ENCODE assay signal across 1 cellular context in the genomic region with DNA sequence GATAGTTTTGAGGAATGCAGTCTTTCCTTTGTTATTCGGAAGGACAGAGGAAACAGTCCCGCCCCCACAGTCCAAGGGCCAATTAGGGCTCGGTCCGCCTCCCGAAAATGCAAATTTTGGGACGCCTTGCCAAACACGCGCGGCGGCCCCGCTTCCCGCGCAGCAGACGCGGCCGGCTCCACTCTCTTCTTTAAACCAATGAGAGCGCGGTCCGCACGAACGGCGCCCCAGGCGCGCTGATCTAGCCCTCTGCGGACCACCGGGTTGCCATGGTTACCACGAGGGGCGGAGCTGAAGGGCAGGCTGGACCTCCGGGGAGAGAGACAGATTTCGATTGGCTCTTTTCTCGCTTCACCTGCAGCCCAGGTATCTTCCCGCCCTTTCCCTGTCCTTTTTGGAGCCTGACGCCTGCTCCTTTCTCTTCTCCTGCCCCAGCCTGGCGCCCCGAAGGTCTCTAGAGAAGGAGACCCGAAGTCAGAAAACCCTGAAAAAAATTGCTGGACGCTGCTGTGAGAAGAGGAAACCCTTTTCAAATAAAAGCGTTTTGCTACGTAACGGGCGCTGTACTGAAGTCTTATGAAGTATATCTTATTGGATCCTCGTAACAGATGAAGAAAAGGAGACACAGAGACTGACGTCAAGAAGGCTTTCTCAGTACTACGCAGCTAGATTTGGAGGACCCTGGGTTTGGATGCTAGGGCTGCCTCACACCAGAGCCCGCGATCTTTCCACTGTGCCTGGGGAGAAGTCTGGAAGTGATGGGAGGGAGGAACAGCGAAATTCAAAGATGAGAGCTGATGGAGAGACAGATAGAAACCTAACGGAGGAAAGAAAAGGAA.
A peak's percentile ranks its signal among the peaks of the same experiment; 100 is the strongest.
TF ChIP-seq lines count a peak whose summit lies in the region.

No MANE protein-coding gene starts in this region.

TF ChIP-seq in HepG2, 621 proteins besides CTCF, POLR2A, EP300 and RAD21:
- TF ChIP-seq TGIF2 (CRISPR knock-in tag; IDR thresholded peaks at IDR 0.05) (no peak), HNRNPLL (IDR thresholded peaks at IDR 0.05; ENCODE audit: low read depth, low read length, poor library complexity, severe bottlenecking) (peak; percentile 42), KLF16 (CRISPR knock-in tag; IDR thresholded peaks at IDR 0.05) (no peak), ZNF317 (CRISPR knock-in tag; IDR thresholded peaks at IDR 0.05) (no peak), SALL2 (CRISPR knock-in tag; IDR thresholded peaks at IDR 0.05) (no peak), RFX1 (IDR thresholded peaks at IDR 0.05) (peak; percentile 52), IKZF1 (IDR thresholded peaks at IDR 0.05) (no peak), ZNF652 (CRISPR knock-in tag; IDR thresholded peaks at IDR 0.05; ENCODE audit: borderline replicate concordance, low read depth) (no peak), ZNF350 (CRISPR knock-in tag; IDR thresholded peaks at IDR 0.05; ENCODE audit: borderline replicate concordance, low read depth) (no peak), SAFB2 (CRISPR knock-in tag; IDR thresholded peaks at IDR 0.05; ENCODE audit: borderline replicate concordance, low read depth) (no peak), ELF4 (CRISPR knock-in tag; IDR thresholded peaks at IDR 0.05; ENCODE audit: borderline replicate concordance) (no peak), ZSCAN25 (CRISPR knock-in tag; IDR thresholded peaks at IDR 0.05) (no peak), NCOA2 (CRISPR knock-in tag; IDR thresholded peaks at IDR 0.05) (no peak), ZKSCAN1 (IDR thresholded peaks at IDR 0.05; ENCODE audit: low read length) (no peak), RFX3 (CRISPR knock-in tag; IDR thresholded peaks at IDR 0.05) (0 out of 2 replicates have a peak, but pooled peaks have one; percentile 20), DMAP1 (CRISPR knock-in tag; IDR thresholded peaks at IDR 0.05) (no peak)
- TF ChIP-seq, protein P1, sequence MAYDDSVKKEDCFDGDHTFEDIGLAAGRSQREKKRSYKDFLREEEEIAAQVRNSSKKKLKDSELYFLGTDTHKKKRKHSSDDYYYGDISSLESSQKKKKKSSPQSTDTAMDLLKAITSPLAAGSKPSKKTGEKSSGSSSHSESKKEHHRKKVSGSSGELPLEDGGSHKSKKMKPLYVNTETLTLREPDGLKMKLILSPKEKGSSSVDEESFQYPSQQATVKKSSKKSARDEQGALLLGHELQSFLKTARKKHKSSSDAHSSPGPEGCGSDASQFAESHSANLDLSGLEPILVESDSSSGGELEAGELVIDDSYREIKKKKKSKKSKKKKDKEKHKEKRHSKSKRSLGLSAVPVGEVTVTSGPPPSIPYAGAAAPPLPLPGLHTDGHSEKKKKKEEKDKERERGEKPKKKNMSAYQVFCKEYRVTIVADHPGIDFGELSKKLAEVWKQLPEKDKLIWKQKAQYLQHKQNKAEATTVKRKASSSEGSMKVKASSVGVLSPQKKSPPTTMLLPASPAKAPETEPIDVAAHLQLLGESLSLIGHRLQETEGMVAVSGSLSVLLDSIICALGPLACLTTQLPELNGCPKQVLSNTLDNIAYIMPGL (CRISPR knock-in tag; IDR thresholded peaks at IDR 0.05; ENCODE audit: borderline replicate concordance in 1 of 2, low read depth in 1 of 2) = no peak
- TF ChIP-seq, protein P2, sequence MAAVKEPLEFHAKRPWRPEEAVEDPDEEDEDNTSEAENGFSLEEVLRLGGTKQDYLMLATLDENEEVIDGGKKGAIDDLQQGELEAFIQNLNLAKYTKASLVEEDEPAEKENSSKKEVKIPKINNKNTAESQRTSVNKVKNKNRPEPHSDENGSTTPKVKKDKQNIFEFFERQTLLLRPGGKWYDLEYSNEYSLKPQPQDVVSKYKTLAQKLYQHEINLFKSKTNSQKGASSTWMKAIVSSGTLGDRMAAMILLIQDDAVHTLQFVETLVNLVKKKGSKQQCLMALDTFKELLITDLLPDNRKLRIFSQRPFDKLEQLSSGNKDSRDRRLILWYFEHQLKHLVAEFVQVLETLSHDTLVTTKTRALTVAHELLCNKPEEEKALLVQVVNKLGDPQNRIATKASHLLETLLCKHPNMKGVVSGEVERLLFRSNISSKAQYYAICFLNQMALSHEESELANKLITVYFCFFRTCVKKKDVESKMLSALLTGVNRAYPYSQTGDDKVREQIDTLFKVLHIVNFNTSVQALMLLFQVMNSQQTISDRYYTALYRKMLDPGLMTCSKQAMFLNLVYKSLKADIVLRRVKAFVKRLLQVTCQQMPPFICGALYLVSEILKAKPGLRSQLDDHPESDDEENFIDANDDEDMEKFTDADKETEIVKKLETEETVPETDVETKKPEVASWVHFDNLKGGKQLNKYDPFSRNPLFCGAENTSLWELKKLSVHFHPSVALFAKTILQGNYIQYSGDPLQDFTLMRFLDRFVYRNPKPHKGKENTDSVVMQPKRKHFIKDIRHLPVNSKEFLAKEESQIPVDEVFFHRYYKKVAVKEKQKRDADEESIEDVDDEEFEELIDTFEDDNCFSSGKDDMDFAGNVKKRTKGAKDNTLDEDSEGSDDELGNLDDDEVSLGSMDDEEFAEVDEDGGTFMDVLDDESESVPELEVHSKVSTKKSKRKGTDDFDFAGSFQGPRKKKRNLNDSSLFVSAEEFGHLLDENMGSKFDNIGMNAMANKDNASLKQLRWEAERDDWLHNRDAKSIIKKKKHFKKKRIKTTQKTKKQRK (IDR thresholded peaks at IDR 0.05; ENCODE audit: low read length) = no peak
- TF ChIP-seq, protein P3, sequence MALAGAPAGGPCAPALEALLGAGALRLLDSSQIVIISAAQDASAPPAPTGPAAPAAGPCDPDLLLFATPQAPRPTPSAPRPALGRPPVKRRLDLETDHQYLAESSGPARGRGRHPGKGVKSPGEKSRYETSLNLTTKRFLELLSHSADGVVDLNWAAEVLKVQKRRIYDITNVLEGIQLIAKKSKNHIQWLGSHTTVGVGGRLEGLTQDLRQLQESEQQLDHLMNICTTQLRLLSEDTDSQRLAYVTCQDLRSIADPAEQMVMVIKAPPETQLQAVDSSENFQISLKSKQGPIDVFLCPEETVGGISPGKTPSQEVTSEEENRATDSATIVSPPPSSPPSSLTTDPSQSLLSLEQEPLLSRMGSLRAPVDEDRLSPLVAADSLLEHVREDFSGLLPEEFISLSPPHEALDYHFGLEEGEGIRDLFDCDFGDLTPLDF (CRISPR knock-in tag; IDR thresholded peaks at IDR 0.05) = no peak
- TF ChIP-seq, protein P4, sequence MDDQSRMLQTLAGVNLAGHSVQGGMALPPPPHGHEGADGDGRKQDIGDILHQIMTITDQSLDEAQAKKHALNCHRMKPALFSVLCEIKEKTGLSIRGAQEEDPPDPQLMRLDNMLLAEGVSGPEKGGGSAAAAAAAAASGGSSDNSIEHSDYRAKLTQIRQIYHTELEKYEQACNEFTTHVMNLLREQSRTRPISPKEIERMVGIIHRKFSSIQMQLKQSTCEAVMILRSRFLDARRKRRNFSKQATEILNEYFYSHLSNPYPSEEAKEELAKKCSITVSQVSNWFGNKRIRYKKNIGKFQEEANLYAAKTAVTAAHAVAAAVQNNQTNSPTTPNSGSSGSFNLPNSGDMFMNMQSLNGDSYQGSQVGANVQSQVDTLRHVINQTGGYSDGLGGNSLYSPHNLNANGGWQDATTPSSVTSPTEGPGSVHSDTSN (CRISPR knock-in tag; IDR thresholded peaks at IDR 0.05; ENCODE audit: borderline replicate concordance) = no peak
- TF ChIP-seq, protein P5, sequence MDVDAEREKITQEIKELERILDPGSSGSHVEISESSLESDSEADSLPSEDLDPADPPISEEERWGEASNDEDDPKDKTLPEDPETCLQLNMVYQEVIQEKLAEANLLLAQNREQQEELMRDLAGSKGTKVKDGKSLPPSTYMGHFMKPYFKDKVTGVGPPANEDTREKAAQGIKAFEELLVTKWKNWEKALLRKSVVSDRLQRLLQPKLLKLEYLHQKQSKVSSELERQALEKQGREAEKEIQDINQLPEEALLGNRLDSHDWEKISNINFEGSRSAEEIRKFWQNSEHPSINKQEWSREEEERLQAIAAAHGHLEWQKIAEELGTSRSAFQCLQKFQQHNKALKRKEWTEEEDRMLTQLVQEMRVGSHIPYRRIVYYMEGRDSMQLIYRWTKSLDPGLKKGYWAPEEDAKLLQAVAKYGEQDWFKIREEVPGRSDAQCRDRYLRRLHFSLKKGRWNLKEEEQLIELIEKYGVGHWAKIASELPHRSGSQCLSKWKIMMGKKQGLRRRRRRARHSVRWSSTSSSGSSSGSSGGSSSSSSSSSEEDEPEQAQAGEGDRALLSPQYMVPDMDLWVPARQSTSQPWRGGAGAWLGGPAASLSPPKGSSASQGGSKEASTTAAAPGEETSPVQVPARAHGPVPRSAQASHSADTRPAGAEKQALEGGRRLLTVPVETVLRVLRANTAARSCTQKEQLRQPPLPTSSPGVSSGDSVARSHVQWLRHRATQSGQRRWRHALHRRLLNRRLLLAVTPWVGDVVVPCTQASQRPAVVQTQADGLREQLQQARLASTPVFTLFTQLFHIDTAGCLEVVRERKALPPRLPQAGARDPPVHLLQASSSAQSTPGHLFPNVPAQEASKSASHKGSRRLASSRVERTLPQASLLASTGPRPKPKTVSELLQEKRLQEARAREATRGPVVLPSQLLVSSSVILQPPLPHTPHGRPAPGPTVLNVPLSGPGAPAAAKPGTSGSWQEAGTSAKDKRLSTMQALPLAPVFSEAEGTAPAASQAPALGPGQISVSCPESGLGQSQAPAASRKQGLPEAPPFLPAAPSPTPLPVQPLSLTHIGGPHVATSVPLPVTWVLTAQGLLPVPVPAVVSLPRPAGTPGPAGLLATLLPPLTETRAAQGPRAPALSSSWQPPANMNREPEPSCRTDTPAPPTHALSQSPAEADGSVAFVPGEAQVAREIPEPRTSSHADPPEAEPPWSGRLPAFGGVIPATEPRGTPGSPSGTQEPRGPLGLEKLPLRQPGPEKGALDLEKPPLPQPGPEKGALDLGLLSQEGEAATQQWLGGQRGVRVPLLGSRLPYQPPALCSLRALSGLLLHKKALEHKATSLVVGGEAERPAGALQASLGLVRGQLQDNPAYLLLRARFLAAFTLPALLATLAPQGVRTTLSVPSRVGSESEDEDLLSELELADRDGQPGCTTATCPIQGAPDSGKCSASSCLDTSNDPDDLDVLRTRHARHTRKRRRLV (CRISPR knock-in tag; IDR thresholded peaks at IDR 0.05) = peak; percentile 88
TF ChIP-seq in HepG2: peak in this region for 4.
